ENCODE assay signal across 20 cellular contexts in the genomic region with DNA sequence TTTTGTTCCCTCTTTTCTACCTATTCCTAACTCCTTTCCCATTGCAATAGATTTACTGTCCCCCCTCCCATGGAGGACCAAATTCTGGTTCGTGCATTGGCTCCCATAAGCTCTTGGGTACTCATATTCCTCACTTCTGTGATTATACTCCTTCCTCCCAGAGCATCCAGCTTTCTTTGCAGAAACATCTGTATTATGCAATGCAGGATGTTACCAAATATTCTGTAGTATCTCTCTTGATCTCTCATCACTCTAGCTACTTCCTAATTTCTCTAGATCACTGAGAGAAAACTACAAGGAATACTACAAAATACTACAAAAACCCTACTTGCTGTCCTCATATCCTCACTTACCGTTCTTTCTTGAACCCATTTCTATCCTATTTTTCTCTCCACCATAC.
"Had no signal": no experiment of that assay in that cellular context is flagged by ENCODE, and none has a peak within 500 bp of the region (broad histone marks: within the 10 kb centered on the region; RNA-seq: fewer than 3 reads in every experiment).

No MANE protein-coding gene starts in this region.

- DNase-seq: activated CD4-positive, alpha-beta memory T cell treated with anti-CD3 and anti-CD28 coated beads for 36 hours; activated CD4-positive, alpha-beta T cell treated with anti-CD3 and anti-CD28 coated beads, Interleukin-2, amount 10 ng/mL, durations not matched to agents 24 days and 14 days; activated CD8-positive, alpha-beta memory T cell treated with anti-CD3 and anti-CD28 coated beads, Interleukin-2, amount 50 U/mL, for 4 hours; activated gamma-delta T cell; activated naive CD4-positive, alpha-beta T cell treated with anti-CD3 and anti-CD28 coated beads, Interleukin-2, amount 10 ng/mL, durations not matched to agents 7 days and 5 days; activated naive CD8-positive, alpha-beta T cell treated with anti-CD3 and anti-CD28 coated beads, Interleukin-2, amount 10 ng/mL, durations not matched to agents 7 days and 5 days; activated T-cell treated with anti-CD3 and anti-CD28 coated beads, Interleukin-2, amount 50 U/mL, for 1 hour; dorsolateral prefrontal cortex; foreskin fibroblast; islet precursor cell; left ventricle myocardium superior; mucosa of descending colon; posterior cingulate gyrus; right cardiac atrium; spleen; stimulated activated naive CD4-positive, alpha-beta T cell; T-helper 9 cell; tibial artery; WERI-Rb-1 had no signal

- ATAC-seq: activated CD4-positive, CD25-positive, alpha-beta regulatory T cell treated with anti-CD3 and anti-CD28 coated beads, Interleukin-2, amount 50 U/mL, for 24 hours; left ventricle myocardium superior; mucosa of descending colon; right cardiac atrium had no signal
